13 cellular contexts compared by ENCODE assay signal in genomic region chr11:61693897-61694840, GRCh38. TPM values are rescaled to one million over a fixed set of nuclear protein-coding genes. Genes with fewer than 3 reads are reported as not detected.
DNase-seq lines count a peak whose midpoint lies in the region; ATAC-seq, FAIRE-seq and TF ChIP-seq lines count a peak whose summit lies in the region.
"Had no signal": no experiment of that assay in that cellular context is flagged by ENCODE, and none has a peak within 500 bp of the region (broad histone marks: within the 10 kb centered on the region; RNA-seq: fewer than 3 reads in every experiment).

No MANE protein-coding gene starts in this region.

- H3K4me1 Mint-ChIP-seq in activated CD4-positive, alpha-beta T cell treated with anti-CD3 and anti-CD28 coated beads for 36 hours, result peaks cover 27% of the 10 kb centered on the region

- no peak overlapping the region for H3K27ac Mint-ChIP-seq in activated CD4-positive, alpha-beta T cell treated with anti-CD3 and anti-CD28 coated beads for 36 hours
- H3K27ac Mint-ChIP-seq: activated CD8-positive, alpha-beta T cell treated with anti-CD3 and anti-CD28 coated beads, Interleukin-2, amount 10 ng/mL, durations not matched to agents 7 days and 5 days had no signal

- peak overlapping the region; percentile 36; the same call in 1 of the 2 replicates for H3K4me2 ChIP-seq in HepG2 (ENCODE audit: low read depth, low read length)

- peak overlapping the region; percentile 24 to 79 (median 46) for H3K27ac ChIP-seq in adrenal gland
- H3K27ac ChIP-seq in HepG2 (ENCODE audit: extremely low read length, insufficient read depth, low read length), result no peak overlapping the region
- peak overlapping the region; percentile 76 to 90 (median 84) for H3K27ac ChIP-seq in tibial nerve

- peaks cover 7% of the 10 kb centered on the region for H4K20me1 ChIP-seq in HepG2 (ENCODE audit: insufficient read depth, low read length)

- H3K36me3 ChIP-seq in adrenal gland (replicated peaks in 1 of 2) (no peaks in the 10 kb centered on the region), HepG2 (replicated peaks in 1 of 2; ENCODE audit: control insufficient read depth in 1 of 2, insufficient read depth in 2 of 2, low read length in 2 of 2) (no peaks in the 10 kb centered on the region; a peak in 3 of 5 replicates), tibial nerve (no peaks in the 10 kb centered on the region)

- no peak for TF ChIP-seq EP300 in HepG2 (IDR thresholded peaks at IDR 0.05; ENCODE audit: low read depth in 2 of 2, low read length in 2 of 2)
- no peak for TF ChIP-seq EP300 in HepG2 (CRISPR knock-in tag; IDR thresholded peaks at IDR 0.05; ENCODE audit: borderline replicate concordance)
- TF ChIP-seq EP300 in tibial nerve (IDR thresholded peaks at IDR 0.05), result no peak

- TF ChIP-seq POLR2A in adrenal gland (IDR thresholded peaks at IDR 0.05) (no peak), HepG2 (IDR thresholded peaks at IDR 0.05; ENCODE audit: insufficient read depth in 1 of 2, low read depth in 2 of 2, low read length in 2 of 2) (no peak), tibial nerve (IDR thresholded peaks at IDR 0.05) (no peak)

- no peaks in the 10 kb centered on the region for H3K27me3 Mint-ChIP-seq in activated CD4-positive, alpha-beta T cell treated with anti-CD3 and anti-CD28 coated beads for 36 hours

- H3K9me3 Mint-ChIP-seq in activated CD4-positive, alpha-beta T cell treated with anti-CD3 and anti-CD28 coated beads for 36 hours (ENCODE audit: low read depth), result no peaks in the 10 kb centered on the region

- peak; percentile 47 for ATAC-seq in HepG2
- ATAC-seq in GM18519 (IDR thresholded peaks at IDR 0.05; ENCODE audit: low FRiP score, unreplicated experiment), result no peak
- no peak for ATAC-seq in activated CD4-positive, alpha-beta T cell treated with anti-CD3 and anti-CD28 coated beads for 36 hours
- no peak for ATAC-seq in HG02938 (IDR thresholded peaks at IDR 0.05; ENCODE audit: unreplicated experiment)
- ATAC-seq: activated CD8-positive, alpha-beta T cell treated with anti-CD3 and anti-CD28 coated beads, Interleukin-2, amount 10 ng/mL, durations not matched to agents 7 days and 5 days; stimulated activated naive CD8-positive, alpha-beta T cell treated with anti-CD3 and anti-CD28 coated beads, Interleukin-15, Interleukin-2, amounts not matched to agents 100 U/mL and 50 U/mL, for 24 hours had no signal

- no peak for TF ChIP-seq RAD21 in HepG2 (CRISPR knock-in tag; IDR thresholded peaks at IDR 0.05)

- no peaks in the 10 kb centered on the region for H3K9me3 ChIP-seq in adrenal gland (replicated peaks in 1 of 3)
- H3K9me3 ChIP-seq in HepG2 (ENCODE audit: low read length), result no peaks in the 10 kb centered on the region
- no peaks in the 10 kb centered on the region for H3K9me3 ChIP-seq in tibial nerve

- H3K9ac ChIP-seq in HepG2 (ENCODE audit: insufficient read depth, low read depth, low read length), result no peak overlapping the region

- in situ Hi-C loops in HepG2 (cut with HindIII; ENCODE audit: extremely low pct_ligation_motif_present, low pct_unique_long_range_greater_than_20kb), result no loop called here

- CTCF ChIA-PET in HepG2 (lab: Yijun Ruan, JAX; ENCODE audit: low intra/inter-chr PET ratio, low total read pairs), result no interaction called here
- CTCF ChIA-PET in activated CD4-positive, alpha-beta T cell treated with anti-CD3 and anti-CD28 coated beads for 36 hours (lab: Charles Lee), result interaction anchor here (0.6 to 1.4 kb wide), 8 partner anchors 9 to 861 kb away, joined by 3 to 4 read pairs (median 3); no protein-coding TSS in a partner anchor

- POLR2A ChIA-PET in HepG2 (lab: Yijun Ruan, JAX), result interaction anchor here (0.9 to 1.5 kb wide), 6 partner anchors 11 to 27 kb away, joined by 3 to 17 read pairs (median 4); no protein-coding TSS in a partner anchor
- POLR2A ChIA-PET in activated CD4-positive, alpha-beta T cell treated with anti-CD3 and anti-CD28 coated beads for 36 hours (lab: Charles Lee), result interaction anchor here (2.2 kb wide), 1 partner anchor 11 kb away, joined by 5 read pairs; no protein-coding TSS in a partner anchor

- peaks cover 38% of the 10 kb centered on the region for H3K79me2 ChIP-seq in HepG2 (ENCODE audit: insufficient read depth, low read length)

- no peak overlapping the region for H3K4me3 Mint-ChIP-seq in activated CD4-positive, alpha-beta T cell treated with anti-CD3 and anti-CD28 coated beads for 36 hours
- H3K4me3 Mint-ChIP-seq: activated CD8-positive, alpha-beta T cell treated with anti-CD3 and anti-CD28 coated beads, Interleukin-2, amount 10 ng/mL, durations not matched to agents 7 days and 5 days had no signal

- no peak overlapping the region for H3K4me3 ChIP-seq in adrenal gland
- H3K4me3 ChIP-seq in HepG2 (replicated peaks in 1 of 3; ENCODE audit: insufficient read depth in 1 of 3, low read depth in 2 of 3, low read length in 3 of 3), result no peak overlapping the region
- no peak overlapping the region for H3K4me3 ChIP-seq in tibial nerve

- intact Hi-C loops in adrenal gland (cut with DNase I), result no loop called here
- intact Hi-C loops in HepG2 (cut with micrococcal nuclease; ENCODE audit: unreplicated experiment), result no loop called here
- intact Hi-C loops in activated CD4-positive, alpha-beta T cell treated with anti-CD3 and anti-CD28 coated beads for 36 hours (cut with DNase I, micrococcal nuclease), result no loop called here

- no peak overlapping the region for H2AFZ ChIP-seq in HepG2 (ENCODE audit: low read length)

- H3K36me3 Mint-ChIP-seq in activated CD4-positive, alpha-beta T cell treated with anti-CD3 and anti-CD28 coated beads for 36 hours (ENCODE audit: low read depth), result no peaks in the 10 kb centered on the region

- FAIRE-seq in HepG2 (lab: Jason Lieb, UNC), result peak; percentile 36
- FAIRE-seq: A204.1 had no signal

- H3K27me3 ChIP-seq in adrenal gland (no peaks in the 10 kb centered on the region), HepG2 (ENCODE audit: control insufficient read depth in 1 of 2, insufficient read depth in 2 of 2, low read length in 2 of 2) (no peaks in the 10 kb centered on the region), tibial nerve (no peaks in the 10 kb centered on the region)

- no TSS peak for BruUV-seq in HepG2 (replicated peaks; lab: Mats Ljungman, UMichigan)

- 72 to 93% (median 78%) methylated on average over 10 to 17 of the region's 17 CpGs for WGBS in adrenal gland, 4 donors
- WGBS in HepG2 (ENCODE audit: low lambda C conversion rate), result 85% methylated on average over 15 of the region's 17 CpGs
- WGBS in tibial nerve, 2 donors, result 66 to 76% methylated on average over 17 of the region's 17 CpGs

- DNase-seq in NCI-H1417 (lab: John Stamatoyannopoulos, UW), result peak; percentile 68 to 84 (median 73)
- no peak for DNase-seq in NCI-H1417 treated with DMSO at 0.1 percent for 48 hours (lab: John Stamatoyannopoulos, UW)
- peak; percentile 84 to 97 (median 94) for DNase-seq in adrenal gland
- peak; percentile 72 for DNase-seq in HepG2 (ENCODE audit: low spot score)
- DNase-seq in tibial nerve (ENCODE audit: low spot score in 2 of 2), result no peak
- DNase-seq in activated CD4-positive, alpha-beta T cell treated with anti-CD3 and anti-CD28 coated beads for 36 hours, result no peak
- DNase-seq: activated CD8-positive, alpha-beta T cell treated with anti-CD3 and anti-CD28 coated beads, Interleukin-2, amount 10 ng/mL, durations not matched to agents 7 days and 5 days; amniotic stem cell; NCI-H524; stimulated activated naive CD8-positive, alpha-beta T cell treated with anti-CD3 and anti-CD28 coated beads, Interleukin-15, Interleukin-2, amounts not matched to agents 100 U/mL and 50 U/mL, for 24 hours had no signal

- peaks cover 37 to 59% of the 10 kb centered on the region in 2 donors for H3K4me1 ChIP-seq in adrenal gland (replicated peaks in 1 of 2)
- peaks cover 41% of the 10 kb centered on the region for H3K4me1 ChIP-seq in HepG2 (ENCODE audit: insufficient read depth, low read length)
- H3K4me1 ChIP-seq in tibial nerve, result peaks cover 0 to 58% (median 46%) of the 10 kb centered on the region in 4 donors

- TF ChIP-seq CTCF in adrenal gland (IDR thresholded peaks at IDR 0.05) (no peak), HepG2 (CRISPR knock-in tag; IDR thresholded peaks at IDR 0.05) (no peak), tibial nerve (IDR thresholded peaks at IDR 0.05) (no peak)

RNA-seq across cellular contexts. Expression of gene DAGLA, which starts 14.0 kb away (rescaled TPM):
- total RNA-seq in adrenal gland, result 1 to 10 TPM; 1.0 to 4.2 (median 3.2) TPM
- 1 to 10 TPM in 2 of 3 donors, under 1 TPM in 1; 0.81 to 2.7 (median 1.5) TPM for polyA plus RNA-seq in adrenal gland
- 2.3 and 3.9 TPM in 2 replicates for total RNA-seq in HepG2 (2016; rRNA removed; fragmentation: Illumina TruSeq; extraction: Trizol)
- 0.61 and 0.88 TPM in 2 replicates for total RNA-seq in HepG2 (2016; cell fraction: cytosol; rRNA removed; fragmentation: Illumina TruSeq; extraction: Trizol; ENCODE audit: low read depth)
- 2.1 and 3.9 TPM in 2 replicates for total RNA-seq in HepG2 (2016; cell fraction: insoluble cytoplasmic fraction; rRNA removed; fragmentation: Illumina TruSeq; extraction: Trizol)
- total RNA-seq in HepG2 (2016; cell fraction: membrane; rRNA removed; fragmentation: Illumina TruSeq; extraction: Trizol), result 2.2 and 2.4 TPM in 2 replicates
- total RNA-seq in HepG2 (2016; cell fraction: nucleus; rRNA removed; fragmentation: Illumina TruSeq; extraction: Trizol), result 4.9 and 6.5 TPM in 2 replicates
- polyA plus RNA-seq in HepG2 (2011; rRNA removed), result 2.6 and 3.3 TPM in 2 replicates
- polyA plus RNA-seq in HepG2 (2011; cell fraction: cytosol; rRNA removed), result 1.5 and 2.1 TPM in 2 replicates
- polyA plus RNA-seq in HepG2 (2011; cell fraction: nucleus; rRNA removed), result 12.4 and 14.2 TPM in 2 replicates
- 2.6 and 5.3 TPM in 2 replicates for polyA plus RNA-seq in HepG2 (2012)
- polyA plus RNA-seq in HepG2 (2016; cell fraction: cytosol; fragmentation: Illumina TruSeq; extraction: Trizol; ENCODE audit: low read depth), result 0.45 and 0.67 TPM in 2 replicates
- 2.5 and 3.0 TPM in 2 replicates for polyA plus RNA-seq in HepG2 (2016; cell fraction: insoluble cytoplasmic fraction; fragmentation: Illumina TruSeq; extraction: Trizol; ENCODE audit: low read depth)
- polyA plus RNA-seq in HepG2 (2016; cell fraction: membrane; fragmentation: Illumina TruSeq; extraction: Trizol; ENCODE audit: low read depth), result 1.5 and 1.9 TPM in 2 replicates
- polyA plus RNA-seq in HepG2 (2016; cell fraction: nucleus; fragmentation: Illumina TruSeq; extraction: Trizol; ENCODE audit: insufficient read depth, low read depth), result 14.4 and 14.8 TPM in 2 replicates
- 2.0 and 8.0 TPM in 2 replicates for polyA minus RNA-seq in HepG2 (2011; rRNA and poly(A)+ RNA removed; ENCODE audit: low replicate concordance)
- 2.2 and 3.0 TPM in 2 replicates for polyA minus RNA-seq in HepG2 (2011; cell fraction: cytosol; rRNA and poly(A)+ RNA removed)
- polyA minus RNA-seq in HepG2 (2011; cell fraction: nucleus; rRNA and poly(A)+ RNA removed), result 4.6 TPM in 2 replicates
- 1 to 10 TPM; 1.1 to 5.4 (median 3.0) TPM for total RNA-seq in tibial nerve
- under 1 TPM; 0.09 to 0.14 TPM for total RNA-seq in activated CD4-positive, alpha-beta T cell treated with anti-CD3 and anti-CD28 coated beads for 36 hours

RNA-seq across cellular contexts. Expression of gene MYRF, which starts 58.3 kb away (rescaled TPM):
- total RNA-seq in adrenal gland, result 1 to 10 TPM in 3 of 8 donors, under 1 TPM in 5; 0.13 to 2.6 (median 0.67) TPM
- polyA plus RNA-seq in adrenal gland, result 1 to 10 TPM in 2 of 3 donors, under 1 TPM in 1; 0.61 to 1.4 (median 1.1) TPM
- 7.9 and 10.2 TPM in 2 replicates for total RNA-seq in HepG2 (2016; rRNA removed; fragmentation: Illumina TruSeq; extraction: Trizol)
- total RNA-seq in HepG2 (2016; cell fraction: cytosol; rRNA removed; fragmentation: Illumina TruSeq; extraction: Trizol; ENCODE audit: low read depth), result 6.6 and 7.4 TPM in 2 replicates
- 6.8 and 10.3 TPM in 2 replicates for total RNA-seq in HepG2 (2016; cell fraction: insoluble cytoplasmic fraction; rRNA removed; fragmentation: Illumina TruSeq; extraction: Trizol)
- total RNA-seq in HepG2 (2016; cell fraction: membrane; rRNA removed; fragmentation: Illumina TruSeq; extraction: Trizol), result 8.2 and 8.5 TPM in 2 replicates
- 16.7 and 20.6 TPM in 2 replicates for total RNA-seq in HepG2 (2016; cell fraction: nucleus; rRNA removed; fragmentation: Illumina TruSeq; extraction: Trizol)
- polyA plus RNA-seq in HepG2 (2011; rRNA removed), result 25.9 and 33.2 TPM in 2 replicates
- polyA plus RNA-seq in HepG2 (2011; cell fraction: cytosol; rRNA removed), result 17.4 and 19.1 TPM in 2 replicates
- 140 and 154 TPM in 2 replicates for polyA plus RNA-seq in HepG2 (2011; cell fraction: nucleus; rRNA removed)
- 27.5 and 41.4 TPM in 2 replicates for polyA plus RNA-seq in HepG2 (2012)
- 1.8 and 2.1 TPM in 2 replicates for polyA plus RNA-seq in HepG2 (2016; cell fraction: cytosol; fragmentation: Illumina TruSeq; extraction: Trizol; ENCODE audit: low read depth)
- polyA plus RNA-seq in HepG2 (2016; cell fraction: insoluble cytoplasmic fraction; fragmentation: Illumina TruSeq; extraction: Trizol; ENCODE audit: low read depth), result 12.8 and 17.2 TPM in 2 replicates
- 5.7 and 6.2 TPM in 2 replicates for polyA plus RNA-seq in HepG2 (2016; cell fraction: membrane; fragmentation: Illumina TruSeq; extraction: Trizol; ENCODE audit: low read depth)
- polyA plus RNA-seq in HepG2 (2016; cell fraction: nucleus; fragmentation: Illumina TruSeq; extraction: Trizol; ENCODE audit: insufficient read depth, low read depth), result 69.8 and 76.1 TPM in 2 replicates
- polyA minus RNA-seq in HepG2 (2011; rRNA and poly(A)+ RNA removed; ENCODE audit: low replicate concordance), result 2.9 and 52.2 TPM in 2 replicates
- polyA minus RNA-seq in HepG2 (2011; cell fraction: cytosol; rRNA and poly(A)+ RNA removed), result 27.3 and 36.7 TPM in 2 replicates
- polyA minus RNA-seq in HepG2 (2011; cell fraction: nucleus; rRNA and poly(A)+ RNA removed), result 39.0 and 39.4 TPM in 2 replicates
- total RNA-seq in tibial nerve, result 1 to 10 TPM; 1.0 to 7.5 (median 2.1) TPM
- total RNA-seq in activated CD4-positive, alpha-beta T cell treated with anti-CD3 and anti-CD28 coated beads for 36 hours, result under 1 TPM; 0.25 to 0.57 TPM

Comparison
In these comparisons a context has a peak if more than half of its experiments do, and no peak if none do; other contexts are left out.
1. DNase-seq: peak in NCI-H1417 (3 of 3), adrenal gland (7 of 7) and HepG2 (single experiment); none in NCI-H1417 treated with DMSO at 0.1 percent for 48 hours (single experiment), tibial nerve (0 of 2) and activated CD4-positive, alpha-beta T cell treated with anti-CD3 and anti-CD28 coated beads for 36 hours (single experiment).